28 cellular contexts compared by ENCODE assay signal in genomic region chr13:56869671-56870070, GRCh38.
"Had no signal": no experiment of that assay in that cellular context is flagged by ENCODE, and none has a peak within 500 bp of the region (broad histone marks: within the 10 kb centered on the region; RNA-seq: fewer than 3 reads in every experiment).

No MANE protein-coding gene starts in this region.

- DNase-seq: colonic mucosa; cortex of kidney; dermis blood vessel endothelial cell; dorsolateral prefrontal cortex; effector CD4-positive, alpha-beta T cell; effector CD8-positive, alpha-beta T cell; effector memory CD4-positive, alpha-beta T cell; effector memory CD8-positive, alpha-beta T cell; endodermal cell; erythroblast; esophagus squamous epithelium; foreskin fibroblast; foreskin keratinocyte; foreskin melanocyte; gastrocnemius medialis; glutamatergic neuron; head of caudate nucleus; heart left ventricle; heart right ventricle had no signal

- H3K27me3 ChIP-seq: colonic mucosa, dorsolateral prefrontal cortex, esophagus muscularis mucosa, esophagus squamous epithelium, foreskin keratinocyte, gastrocnemius medialis, gastroesophageal sphincter, heart left ventricle, heart right ventricle had no signal

- H3K4me1 ChIP-seq: colonic mucosa, esophagus squamous epithelium, foreskin keratinocyte, gastrocnemius medialis, gastroesophageal sphincter, heart left ventricle, heart right ventricle had no signal

- H3K36me3 ChIP-seq: colonic mucosa, esophagus muscularis mucosa, esophagus squamous epithelium, gastrocnemius medialis, gastroesophageal sphincter, heart left ventricle, heart right ventricle had no signal

- H3K9me3 ChIP-seq: colonic mucosa, esophagus muscularis mucosa, esophagus squamous epithelium, gastrocnemius medialis, gastroesophageal sphincter had no signal

- H3K4me3 ChIP-seq: colonic mucosa, coronary artery, dorsolateral prefrontal cortex, esophagus muscularis mucosa, esophagus squamous epithelium, gastrocnemius medialis, gastroesophageal sphincter, heart left ventricle, heart right ventricle had no signal

- ATAC-seq: effector memory CD8-positive, alpha-beta T cell; esophagus mucosa; foreskin keratinocyte; gastrocnemius medialis; gastroesophageal sphincter; heart left ventricle; heart right ventricle had no signal

- H3K27ac ChIP-seq: colonic mucosa, coronary artery, dorsolateral prefrontal cortex, epithelial cell of prostate, esophagus muscularis mucosa, esophagus squamous epithelium, foreskin keratinocyte, gastrocnemius medialis, gastroesophageal sphincter, heart left ventricle, heart right ventricle had no signal

- FAIRE-seq: colon, endometrium, endothelial cell of umbilical vein, frontal cortex had no signal
